ENCODE assay signal across 10 cellular contexts in the genomic region with DNA sequence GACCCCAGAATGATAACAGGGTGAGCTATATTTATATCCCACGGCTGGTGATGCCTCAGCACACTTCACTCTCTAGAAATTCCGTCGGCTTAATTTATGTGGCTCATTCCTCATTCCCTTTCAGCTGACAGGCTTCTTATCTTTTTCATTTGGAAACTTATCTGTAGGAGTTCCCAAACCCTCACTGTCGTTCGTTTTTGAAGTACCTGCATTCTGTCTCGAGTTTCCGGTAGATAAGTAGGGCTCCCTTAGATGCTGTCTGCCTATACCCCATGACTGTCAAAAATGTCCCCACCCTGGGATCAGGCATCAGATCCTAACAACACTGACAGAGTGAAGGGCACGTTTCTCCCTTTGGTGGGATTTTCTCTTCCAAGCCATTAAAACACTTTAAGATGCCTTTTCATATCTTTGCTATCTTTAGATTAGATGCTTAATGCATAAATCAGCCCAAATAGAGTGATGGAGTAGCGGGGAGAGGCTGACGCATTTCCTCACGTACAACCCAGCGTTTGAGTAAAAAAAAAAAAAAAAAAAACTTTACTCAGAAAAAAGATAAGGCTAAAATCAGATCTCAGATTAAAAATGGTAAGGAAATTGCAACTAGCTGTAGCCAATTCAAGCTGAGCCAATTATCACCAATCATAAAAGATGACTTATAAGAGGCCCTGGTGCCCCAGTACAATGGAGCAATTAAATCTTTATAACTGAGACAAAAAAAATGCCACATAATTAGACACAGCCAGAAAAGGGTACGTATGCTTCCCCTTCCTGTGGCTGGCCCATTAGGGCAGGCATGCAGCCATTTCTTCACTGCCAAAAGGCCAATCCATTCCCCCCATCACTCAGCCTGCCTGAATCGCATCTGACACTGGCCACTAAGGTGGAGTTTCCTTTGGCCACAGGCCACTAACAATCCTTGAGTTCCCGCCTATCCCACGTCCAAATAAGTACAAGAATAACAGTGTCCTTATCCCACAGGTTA. TPM values are rescaled to one million over a fixed set of nuclear protein-coding genes. Genes with fewer than 3 reads are reported as not detected.
DNase-seq lines count a peak whose midpoint lies in the region; ATAC-seq and TF ChIP-seq lines count a peak whose summit lies in the region.
"Had no signal": no experiment of that assay in that cellular context is flagged by ENCODE, and none has a peak within 500 bp of the region (broad histone marks: within the 10 kb centered on the region; RNA-seq: fewer than 3 reads in every experiment).

No MANE protein-coding gene starts in this region.

- peaks cover 65 to 69% of the 10 kb centered on the region in 2 donors for H3K4me1 Mint-ChIP-seq in natural killer cell

- H3K4me3 ChIP-seq in ascending aorta (peak overlapping the region in 1 of 2 donors; percentile 44), prostate gland (no peak overlapping the region)
- H3K4me3 ChIP-seq: testis had no signal

- H3K9me3 Mint-ChIP-seq in natural killer cell = peaks cover 0 to 4% of the 10 kb centered on the region in 2 donors

- no peak for TF ChIP-seq CTCF in ascending aorta (IDR thresholded peaks at IDR 0.05)
- TF ChIP-seq CTCF in natural killer cell (IDR thresholded peaks at IDR 0.05) = no peak
- TF ChIP-seq CTCF in prostate gland (IDR thresholded peaks at IDR 0.05) = no peak

- peaks cover 12 to 48% of the 10 kb centered on the region in 2 donors for H3K4me1 ChIP-seq in ascending aorta
- H3K4me1 ChIP-seq in prostate gland (replicated peaks) = no peaks in the 10 kb centered on the region

- peak overlapping the region; percentile 62 to 80 for H3K27ac Mint-ChIP-seq in natural killer cell

- no peak for TF ChIP-seq POLR2A in prostate gland (IDR thresholded peaks at IDR 0.05)

- peak in 1 of 3 donors; percentile 64 for ATAC-seq in natural killer cell
- ATAC-seq in HG02938 (IDR thresholded peaks at IDR 0.05; ENCODE audit: unreplicated experiment) = no peak

- no peaks in the 10 kb centered on the region for H3K27me3 Mint-ChIP-seq in natural killer cell (ENCODE audit: low read depth in 2 of 2)

- H3K27me3 ChIP-seq in ascending aorta (no peaks in the 10 kb centered on the region), prostate gland (replicated peaks; ENCODE audit: insufficient read depth) (no peaks in the 10 kb centered on the region)
- H3K27me3 ChIP-seq: testis had no signal

- H3K4me3 Mint-ChIP-seq in natural killer cell = peak overlapping the region; percentile 1

- H3K27ac ChIP-seq in KOPT-K1 (ENCODE audit: low read depth, low read length, poor library complexity, severe bottlenecking) (peak overlapping the region; percentile 60), ascending aorta (peak overlapping the region; percentile 85 to 86), prostate gland (no peak overlapping the region)
- H3K27ac ChIP-seq: testis had no signal

- 49% methylated on average over 16 of the region's 16 CpGs for WGBS in prostate gland

- H3K36me3 Mint-ChIP-seq in natural killer cell = peaks cover 17% of the 10 kb centered on the region

- H3K9me3 ChIP-seq in KOPT-K1 (ENCODE audit: insufficient read depth, low read length, poor library complexity, severe bottlenecking) (peaks cover 22% of the 10 kb centered on the region), ascending aorta (peaks cover 0 to 8% of the 10 kb centered on the region in 2 donors), prostate gland (no peaks in the 10 kb centered on the region)
- H3K9me3 ChIP-seq: testis had no signal

- intact Hi-C loops in ascending aorta (cut with DNase I) = loop anchor here (5.0 kb wide), 1 partner anchor 44 kb away; the partner anchor contains the start of gene RFTN1
- intact Hi-C loops in natural killer cell (cut with micrococcal nuclease) = no loop called here
- intact Hi-C loops in prostate gland (cut with DNase I) = no loop called here

- peaks cover 34% of the 10 kb centered on the region for H3K36me3 ChIP-seq in KOPT-K1 (ENCODE audit: insufficient read depth, low read length)
- H3K36me3 ChIP-seq in ascending aorta = peaks cover 5 to 9% of the 10 kb centered on the region in 2 donors
- no peaks in the 10 kb centered on the region for H3K36me3 ChIP-seq in prostate gland

- peak; percentile 27 for DNase-seq in EH (ENCODE audit: low read depth)
- no peak for DNase-seq in ascending aorta (ENCODE audit: low spot score in 2 of 2)
- DNase-seq in natural killer cell = no peak
- no peak for DNase-seq in hypothalamus (lab: John Stamatoyannopoulos, UW)
- no peak for DNase-seq in DMS 273 treated with DMSO at 0.1 percent for 48 hours (lab: John Stamatoyannopoulos, UW)
- DNase-seq in prostate gland (ENCODE audit: low spot score) = no peak
- DNase-seq: NCI-H526, testis had no signal

RNA-seq across cellular contexts. Expression of gene RFTN1, which starts 45.1 kb away (rescaled TPM):
- total RNA-seq in ascending aorta = 72.6 TPM
- 100 to 1,000 TPM; 112 to 135 (median 115) TPM for total RNA-seq in natural killer cell
- 10 to 100 TPM in 1 of 2 donors, 1 to 10 TPM in 1; 7.4 to 16.1 TPM for total RNA-seq in prostate gland

Comparison
In these comparisons a context has a peak if more than half of its experiments do, and no peak if none do; other contexts are left out.
1. H3K27ac ChIP-seq: peak in KOPT-K1 (single experiment) and ascending aorta (2 of 2); none in prostate gland (0 of 2).